1 cellular context compared by ENCODE assay signal in genomic region chr13:107906131-107906530, GRCh38.
TF ChIP-seq lines count a peak whose summit lies in the region.

No MANE protein-coding gene starts in this region.

TF ChIP-seq in HepG2, 621 proteins besides CTCF, POLR2A, EP300 and RAD21 (continued from another document):
- TF ChIP-seq ZBTB40 (IDR thresholded peaks at IDR 0.05) (no peak), ZBTB40 (CRISPR knock-in tag; IDR thresholded peaks at IDR 0.05) (no peak), ZNF430 (CRISPR knock-in tag; IDR thresholded peaks at IDR 0.05) (peak; percentile 99), ZNF576 (CRISPR knock-in tag; IDR thresholded peaks at IDR 0.05) (no peak)
